ENCODE assay signal across 23 cellular contexts in genomic region chr15:88998980-88999713, GRCh38.
DNase-seq lines count a peak whose midpoint lies in the region; ATAC-seq and TF ChIP-seq lines count a peak whose summit lies in the region.
"Had no signal": no experiment of that assay in that cellular context is flagged by ENCODE, and none has a peak within 500 bp of the region (broad histone marks: within the 10 kb centered on the region; RNA-seq: fewer than 3 reads in every experiment).

No MANE protein-coding gene starts in this region.

- H3K9me3 ChIP-seq in ES-I3 (ENCODE audit: control insufficient read depth, insufficient read depth, low read length) (no peaks in the 10 kb centered on the region), HUES6 (ENCODE audit: control insufficient read depth, insufficient read depth, low read depth, low read length) (no peaks in the 10 kb centered on the region), Panc1 (ENCODE audit: control insufficient read depth, insufficient read depth, low read depth, low read length) (no peaks in the 10 kb centered on the region), iPS-15b (ENCODE audit: control insufficient read depth, insufficient read depth, low read length) (no peaks in the 10 kb centered on the region)
- H3K9me3 ChIP-seq: adrenal gland, BE2C, neutrophil had no signal

- H3K36me3 ChIP-seq in ES-I3 (ENCODE audit: insufficient read depth, low read length), result no peaks in the 10 kb centered on the region
- no peaks in the 10 kb centered on the region for H3K36me3 ChIP-seq in HUES6 (ENCODE audit: control insufficient read depth, insufficient read depth, low read length)
- no peaks in the 10 kb centered on the region for H3K36me3 ChIP-seq in Panc1 (ENCODE audit: control insufficient read depth, insufficient read depth, low read length)
- H3K36me3 ChIP-seq in iPS-15b (ENCODE audit: control insufficient read depth, insufficient read depth, low read length), result no peaks in the 10 kb centered on the region
- H3K36me3 ChIP-seq: adrenal gland, BE2C, neutrophil had no signal

- in situ Hi-C loops in Panc1 (cut with HindIII; ENCODE audit: low pct_unique_long_range_greater_than_20kb, low sequenced_read_pairs), result no loop called here

- no peak for DNase-seq in Panc1 (ENCODE audit: low read depth, low spot score)
- no peak for DNase-seq in inferior parietal cortex (ENCODE audit: extremely low spot score)
- DNase-seq in HuH-7.5 (ENCODE audit: low spot score), result no peak
- DNase-seq in DMS53 (lab: John Stamatoyannopoulos, UW), result no peak
- DNase-seq: activated CD4-positive, alpha-beta T cell treated with anti-CD3 and anti-CD28 coated beads, Interleukin-2, amount 10 ng/mL, durations not matched to agents 7 days and 5 days; activated CD8-positive, alpha-beta memory T cell treated with anti-CD3 and anti-CD28 coated beads, Interleukin-2, amount 10 ng/mL, durations not matched to agents 7 days and 5 days; activated naive CD4-positive, alpha-beta T cell treated with anti-CD3 and anti-CD28 coated beads for 36 hours; activated T-cell treated with anti-CD3 and anti-CD28 coated beads, Interleukin-2, amount 50 U/mL, for 72 hours; adrenal gland; BE2C; CD8-positive, alpha-beta memory T cell; left colon; mammary epithelial cell; NCI-H1417 treated with DMSO at 0.1 percent for 48 hours; SIG-M5; stimulated activated CD4-positive, alpha-beta T cell treated with anti-CD3 and anti-CD28 coated beads, Interleukin-12 subunit alpha, Interleukin-12 subunit beta, amount 100 ng/mL, for 4 hours; stimulated activated CD4-positive, alpha-beta T cell treated with anti-CD3 and anti-CD28 coated beads, Interleukin-4, amount 100 ng/mL, for 1 hour had no signal

- POLR2A ChIA-PET in Panc1 (lab: Charles Lee), result no interaction called here

- H3K9ac ChIP-seq in ES-I3 (ENCODE audit: low read depth, low read length) (peak overlapping the region; percentile 29; the same call in 1 of the 2 replicates), HUES6 (ENCODE audit: low read length) (peak overlapping the region; percentile 32), iPS-15b (ENCODE audit: low read depth, low read length) (no peak overlapping the region)

- H3K27me3 ChIP-seq in HUES6 (ENCODE audit: control insufficient read depth, insufficient read depth, low read length) (peaks cover 26% of the 10 kb centered on the region), Panc1 (ENCODE audit: control insufficient read depth, insufficient read depth, low read length) (no peaks in the 10 kb centered on the region), iPS-15b (ENCODE audit: control insufficient read depth, insufficient read depth, low read length) (peaks cover 19% of the 10 kb centered on the region)
- H3K27me3 ChIP-seq: adrenal gland, BE2C, neutrophil had no signal

- H3K27ac ChIP-seq in HUES6 (ENCODE audit: low read depth, low read length) (no peak overlapping the region), Panc1 (ENCODE audit: low read length) (peak overlapping the region; percentile 73)
- H3K27ac ChIP-seq: adrenal gland, neutrophil had no signal

- no peak for ATAC-seq in Panc1
- no peak for ATAC-seq in GM19397 (IDR thresholded peaks at IDR 0.05; ENCODE audit: unreplicated experiment)
- ATAC-seq: activated CD8-positive, alpha-beta memory T cell treated with anti-CD3 and anti-CD28 coated beads, Interleukin-2, amount 10 ng/mL, durations not matched to agents 7 days and 5 days; activated T-cell treated with anti-CD3 and anti-CD28 coated beads, Interleukin-2, amount 50 U/mL, for 72 hours; left colon; sciatic nerve had no signal

- no peak for TF ChIP-seq CTCF in Panc1 (IDR thresholded peaks at IDR 0.05)

- intact Hi-C loops in Panc1 (cut with micrococcal nuclease; ENCODE audit: unreplicated experiment), result no loop called here

- H3K4me1 ChIP-seq in ES-I3 (ENCODE audit: insufficient read depth, low read length) (peaks cover 28% of the 10 kb centered on the region), HUES6 (ENCODE audit: control insufficient read depth, insufficient read depth, low read length) (peaks cover 63% of the 10 kb centered on the region), Panc1 (ENCODE audit: control insufficient read depth, insufficient read depth, low read length) (peaks cover 41% of the 10 kb centered on the region), iPS-15b (ENCODE audit: control insufficient read depth, insufficient read depth, low read length) (peaks cover 39% of the 10 kb centered on the region)
- H3K4me1 ChIP-seq: BE2C had no signal

- BruUV-seq in Panc1 (replicated peaks; lab: Mats Ljungman, UMichigan), result no TSS peak

- peak overlapping the region; percentile 37 for H3K4me3 ChIP-seq in HUES6 (ENCODE audit: low read depth, low read length)
- H3K4me3 ChIP-seq in Panc1 (ENCODE audit: low read depth in 2 of 2, low read length in 2 of 2), result no peak overlapping the region
- peak overlapping the region; percentile 9 for H3K4me3 ChIP-seq in iPS-15b (ENCODE audit: low read depth, low read length)
- H3K4me3 ChIP-seq: adrenal gland had no signal

- CTCF ChIA-PET in Panc1 (lab: Charles Lee), result no interaction called here

Comparison
In these comparisons a context has a peak if more than half of its experiments do, and no peak if none do; other contexts are left out.
1. H3K4me3 ChIP-seq: peak in HUES6 (single experiment) and iPS-15b (single experiment); none in Panc1 (0 of 2).